ENCODE assay signal across 24 cellular contexts in the genomic region with DNA sequence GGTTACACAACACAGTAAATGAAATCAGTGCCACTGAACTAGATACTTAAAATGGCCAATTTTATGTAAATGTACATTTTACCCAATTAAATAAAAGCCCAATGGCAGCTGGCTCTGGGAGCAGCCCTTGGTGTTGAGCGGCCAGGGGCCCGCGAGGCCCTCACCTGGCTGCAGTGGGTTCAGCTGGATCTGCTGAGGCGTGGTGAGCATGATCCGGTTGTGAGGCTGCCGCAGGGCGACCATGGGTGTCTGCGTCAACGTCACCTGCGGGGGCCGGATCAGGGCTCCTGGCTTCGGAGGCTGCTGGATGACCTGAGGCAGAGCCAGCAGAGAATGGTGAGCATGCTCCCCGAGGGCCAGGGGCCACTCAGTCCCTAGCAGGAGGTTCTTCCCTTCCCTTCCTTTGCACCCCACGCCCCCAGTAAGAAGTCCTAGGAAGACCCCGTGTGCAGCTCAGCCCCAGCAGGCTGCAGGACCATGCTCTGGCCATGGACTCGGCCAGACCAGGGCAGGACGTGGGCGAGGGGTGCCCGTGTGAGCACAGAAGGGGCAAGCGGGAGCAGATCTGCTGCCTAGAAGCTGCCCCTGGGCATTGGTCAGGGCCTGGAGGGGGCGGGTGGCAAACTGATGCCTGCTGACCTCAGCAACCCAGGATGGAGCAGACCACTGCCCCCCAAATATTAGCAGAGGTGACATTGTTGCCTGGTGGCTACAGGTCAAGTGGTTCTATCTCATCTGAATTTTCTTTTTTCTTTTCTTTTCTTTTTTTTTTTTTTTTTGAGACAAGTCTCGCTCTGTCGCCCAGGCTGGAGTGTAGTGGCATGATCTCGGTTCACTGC.
"Had no signal": no experiment of that assay in that cellular context is flagged by ENCODE, and none has a peak within 500 bp of the region (broad histone marks: within the 10 kb centered on the region; RNA-seq: fewer than 3 reads in every experiment).

No MANE protein-coding gene starts in this region.

- H3K4me3 ChIP-seq: adrenal gland, ascending aorta, esophagus squamous epithelium, right atrium auricular region, tibial nerve had no signal

- H3K4me1 Mint-ChIP-seq: activated CD4-positive, alpha-beta T cell treated with anti-CD3 and anti-CD28 coated beads for 36 hours; activated naive CD8-positive, alpha-beta T cell treated with anti-CD3 and anti-CD28 coated beads for 36 hours; neural crest cell had no signal

- H3K27ac Mint-ChIP-seq: activated CD4-positive, alpha-beta T cell treated with anti-CD3 and anti-CD28 coated beads for 36 hours; activated naive CD4-positive, alpha-beta T cell treated with anti-CD3 and anti-CD28 coated beads for 36 hours; activated naive CD8-positive, alpha-beta T cell treated with anti-CD3 and anti-CD28 coated beads for 36 hours; activated T-helper 1 cell treated with anti-CD3 and anti-CD28 coated beads, Interleukin-12 subunit alpha, Interleukin-12 subunit beta, Interleukin-2, Interleukin-4 antibody, amounts not matched to agents 30 ng/mL and 10 ng/mL and 1 ng/mL, durations not matched to agents 14 hours and 24 hours and 36 hours; naive thymus-derived CD4-positive, alpha-beta T cell; T-helper 2 cell treated with Interferon-gamma antibody and Interleukin-4, amounts not matched to agents 5 μg/mL and 100 μg/mL, for 36 hours had no signal

- H3K27ac ChIP-seq: adrenal gland, ascending aorta, brain microvascular endothelial cell, esophagus squamous epithelium, right atrium auricular region, tibial nerve had no signal

- H3K27me3 ChIP-seq: adrenal gland, ascending aorta, brain microvascular endothelial cell, esophagus squamous epithelium, right atrium auricular region, tibial nerve had no signal

- ATAC-seq: activated CD4-positive, alpha-beta T cell treated with anti-CD3 and anti-CD28 coated beads for 36 hours; naive thymus-derived CD4-positive, alpha-beta T cell had no signal

- H3K4me3 Mint-ChIP-seq: activated CD4-positive, alpha-beta T cell treated with anti-CD3 and anti-CD28 coated beads for 36 hours; activated naive CD4-positive, alpha-beta T cell treated with anti-CD3 and anti-CD28 coated beads for 36 hours; activated naive CD8-positive, alpha-beta T cell treated with anti-CD3 and anti-CD28 coated beads for 36 hours; activated T-helper 1 cell treated with anti-CD3 and anti-CD28 coated beads, Interleukin-12 subunit alpha, Interleukin-12 subunit beta, Interleukin-2, Interleukin-4 antibody, amounts not matched to agents 30 ng/mL and 10 ng/mL and 1 ng/mL, durations not matched to agents 14 hours and 24 hours and 36 hours; naive thymus-derived CD4-positive, alpha-beta T cell; neural crest cell; T-helper 2 cell treated with Interferon-gamma antibody and Interleukin-4, amounts not matched to agents 5 μg/mL and 100 μg/mL, for 36 hours had no signal

- H3K9me3 Mint-ChIP-seq: activated naive CD4-positive, alpha-beta T cell treated with anti-CD3 and anti-CD28 coated beads for 36 hours; activated naive CD8-positive, alpha-beta T cell treated with anti-CD3 and anti-CD28 coated beads for 36 hours; activated T-helper 1 cell treated with anti-CD3 and anti-CD28 coated beads, Interleukin-12 subunit alpha, Interleukin-12 subunit beta, Interleukin-2, Interleukin-4 antibody, amounts not matched to agents 30 ng/mL and 10 ng/mL and 1 ng/mL, durations not matched to agents 14 hours and 24 hours and 36 hours; naive thymus-derived CD4-positive, alpha-beta T cell; neural crest cell; T-helper 2 cell treated with Interferon-gamma antibody and Interleukin-4, amounts not matched to agents 5 μg/mL and 100 μg/mL, for 36 hours had no signal

- H3K9me3 ChIP-seq: adrenal gland, ascending aorta, esophagus squamous epithelium, right atrium auricular region, tibial nerve had no signal

- H3K4me1 ChIP-seq: adrenal gland, ascending aorta, esophagus squamous epithelium, tibial nerve had no signal

- H3K27me3 Mint-ChIP-seq: activated CD4-positive, alpha-beta T cell treated with anti-CD3 and anti-CD28 coated beads for 36 hours; activated naive CD8-positive, alpha-beta T cell treated with anti-CD3 and anti-CD28 coated beads for 36 hours; naive thymus-derived CD4-positive, alpha-beta T cell had no signal

- DNase-seq: activated CD4-positive, alpha-beta T cell treated with anti-CD3 and anti-CD28 coated beads for 36 hours; activated CD4-positive, CD25-positive, alpha-beta regulatory T cell; activated effector memory CD4-positive, alpha-beta T cell treated with anti-CD3 and anti-CD28 coated beads, Interleukin-2, amount 50 U/mL, for 16 hours; activated naive CD4-positive, alpha-beta T cell treated with anti-CD3 and anti-CD28 coated beads for 36 hours; activated naive CD8-positive, alpha-beta T cell treated with anti-CD3 and anti-CD28 coated beads for 36 hours; activated T-cell treated with anti-CD3 and anti-CD28 coated beads, Interleukin-2, amount 50 U/mL, for 1 hour; adrenal gland; brain microvascular endothelial cell; central memory CD4-positive, alpha-beta T cell; esophagus squamous epithelium; foreskin melanocyte; midbrain; naive thymus-derived CD4-positive, alpha-beta T cell; occipital lobe; stimulated activated CD4-positive, alpha-beta T cell treated with anti-CD3 and anti-CD28 coated beads, Interleukin-15, amount 100 ng/mL, for 24 hours; stimulated activated CD4-positive, alpha-beta T cell treated with anti-CD3 and anti-CD28 coated beads, Interleukin-2, amount 100 ng/mL, for 24 hours; stimulated activated naive CD4-positive, alpha-beta T cell; T-helper 1 cell had no signal
